Comparison of ENCODE assay signal across 25 cellular contexts in the genomic region with DNA sequence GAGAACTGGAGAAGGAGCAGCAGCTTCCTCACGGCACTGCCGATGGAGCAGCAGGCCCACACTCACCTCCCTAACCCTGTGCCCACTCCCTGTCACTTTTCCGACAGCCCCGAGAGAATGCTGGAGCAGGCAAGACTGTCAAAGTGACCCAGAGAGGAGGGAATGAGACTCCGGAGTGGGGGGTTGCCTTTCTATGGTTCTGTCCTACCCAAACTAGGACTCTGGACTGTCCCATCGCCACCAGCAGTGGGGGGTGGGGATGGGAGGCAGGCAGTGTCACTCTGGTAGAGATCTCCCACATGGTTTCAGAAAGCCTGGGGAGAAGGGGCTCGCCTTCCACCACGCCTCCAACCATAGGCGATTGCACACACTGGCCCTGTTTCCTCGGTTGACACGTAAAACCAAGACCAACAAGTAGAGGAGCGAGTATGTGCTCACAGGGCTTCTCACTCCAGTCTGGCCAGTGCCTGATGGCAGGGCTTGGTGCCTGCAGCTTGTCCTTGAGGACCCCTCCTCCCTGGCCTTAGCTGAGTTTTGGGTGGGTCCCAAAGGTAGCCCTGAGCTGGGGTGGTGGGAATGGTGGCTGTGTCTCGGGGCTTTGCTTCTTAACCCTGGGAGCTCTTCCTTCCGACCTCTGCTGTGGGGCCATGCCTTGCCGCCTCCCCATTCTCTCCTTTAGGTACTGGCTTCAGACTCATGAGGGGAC.
"Had no signal": no experiment of that assay in that cellular context is flagged by ENCODE, and none has a peak within 500 bp of the region (broad histone marks: within the 10 kb centered on the region; RNA-seq: fewer than 3 reads in every experiment).

No MANE protein-coding gene starts in this region.

- H3K36me3 ChIP-seq: heart left ventricle, pancreas, stomach, thoracic aorta, transverse colon, uterus had no signal

- FAIRE-seq: endometrium, frontal cortex, pancreas had no signal

- H3K4me3 ChIP-seq: dorsolateral prefrontal cortex, heart left ventricle, pancreas, stomach, thoracic aorta, transverse colon, uterus had no signal

- ATAC-seq: esophagus mucosa; naive thymus-derived CD4-positive, alpha-beta T cell; pancreas; right cardiac atrium had no signal

- H3K4me1 ChIP-seq: pancreas, stomach, transverse colon, uterus had no signal

- H3K4me3 Mint-ChIP-seq: naive thymus-derived CD4-positive, alpha-beta T cell; neural crest cell had no signal

- H3K9me3 Mint-ChIP-seq: neural crest cell had no signal

- H3K9me3 ChIP-seq: heart left ventricle, pancreas, stomach, thoracic aorta, transverse colon, uterus had no signal

- H3K27me3 ChIP-seq: pancreas, transverse colon, uterus had no signal

- H3K27ac Mint-ChIP-seq: progenitor cell of endocrine pancreas had no signal

- H3K27me3 Mint-ChIP-seq: naive thymus-derived CD4-positive, alpha-beta T cell had no signal

- DNase-seq: cortex of kidney; dorsolateral prefrontal cortex; effector CD8-positive, alpha-beta T cell; hippocampal formation; kidney glomerular epithelial cell; mesendoderm; naive thymus-derived CD4-positive, alpha-beta T cell; nucleus accumbens; pancreas; right cardiac atrium; stimulated activated CD4-positive, alpha-beta T cell treated with anti-CD3 and anti-CD28 coated beads, Interleukin-15, amount 100 ng/mL, for 24 hours; stimulated activated CD4-positive, alpha-beta T cell treated with anti-CD3 and anti-CD28 coated beads, Interleukin-1b, Interleukin-23, amount 100 ng/mL, for 48 hours; stimulated activated CD4-positive, alpha-beta T cell treated with anti-CD3 and anti-CD28 coated beads, Interleukin-4, amount 100 ng/mL, for 24 hours; stimulated activated naive CD4-positive, alpha-beta T cell; substantia nigra; transverse colon; uterus had no signal

- H3K27ac ChIP-seq: dorsolateral prefrontal cortex, heart left ventricle, pancreas, stomach, thoracic aorta, transverse colon, uterus had no signal

- H3K36me3 Mint-ChIP-seq: naive thymus-derived CD4-positive, alpha-beta T cell had no signal
